Comparison of ENCODE assay signal across 21 cellular contexts in the genomic region with DNA sequence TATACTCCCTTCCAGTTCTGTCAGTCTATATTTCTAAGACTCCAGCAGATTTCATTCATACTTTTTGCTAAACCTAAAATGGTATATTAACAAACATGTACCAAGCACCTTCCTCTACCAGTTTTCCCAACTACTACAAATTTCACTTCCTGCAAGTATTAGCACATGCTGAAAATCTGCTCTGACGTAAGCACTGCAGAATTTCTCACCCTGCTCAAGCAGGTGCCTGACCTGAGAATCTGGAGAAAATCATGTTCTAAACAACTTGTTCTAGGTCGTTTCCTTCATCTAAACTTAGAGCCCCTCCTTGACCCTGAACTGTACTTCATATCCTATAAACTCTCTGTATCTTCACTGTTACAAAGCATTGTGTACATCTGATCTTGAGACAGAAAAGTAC.
"Had no signal": no experiment of that assay in that cellular context is flagged by ENCODE, and none has a peak within 500 bp of the region (broad histone marks: within the 10 kb centered on the region; RNA-seq: fewer than 3 reads in every experiment).

No MANE protein-coding gene starts in this region.

- ATAC-seq: Panc1, PC-3 had no signal

- DNase-seq: KBM-7, MV-4-11, NCI-H1048, NCI-H1105 treated with DMSO at 0.1 percent for 48 hours, NCI-H1417 treated with DMSO at 0.1 percent for 48 hours, NCI-H146, NCI-H1694 treated with DMSO at 0.1 percent for 48 hours, NCI-H1930, NCI-H2081, NCI-H2107, NCI-H2227 treated with DMSO at 0.1 percent for 48 hours, NCI-H524, NCI-H526 treated with DMSO at 0.1 percent for 48 hours, NCI-H748 treated with DMSO at 0.1 percent for 48 hours, PC-3, SHP77, SK-N-SH had no signal

- FAIRE-seq: HTR-8/SVneo had no signal

- H3K4me2 ChIP-seq: SK-N-SH had no signal

- H3K27ac ChIP-seq: HL-60, RWPE1 had no signal

- H3K9ac ChIP-seq: SK-N-SH had no signal

- H3K9me3 ChIP-seq: SK-N-SH had no signal
